8 cellular contexts compared by ENCODE assay signal in the genomic region with DNA sequence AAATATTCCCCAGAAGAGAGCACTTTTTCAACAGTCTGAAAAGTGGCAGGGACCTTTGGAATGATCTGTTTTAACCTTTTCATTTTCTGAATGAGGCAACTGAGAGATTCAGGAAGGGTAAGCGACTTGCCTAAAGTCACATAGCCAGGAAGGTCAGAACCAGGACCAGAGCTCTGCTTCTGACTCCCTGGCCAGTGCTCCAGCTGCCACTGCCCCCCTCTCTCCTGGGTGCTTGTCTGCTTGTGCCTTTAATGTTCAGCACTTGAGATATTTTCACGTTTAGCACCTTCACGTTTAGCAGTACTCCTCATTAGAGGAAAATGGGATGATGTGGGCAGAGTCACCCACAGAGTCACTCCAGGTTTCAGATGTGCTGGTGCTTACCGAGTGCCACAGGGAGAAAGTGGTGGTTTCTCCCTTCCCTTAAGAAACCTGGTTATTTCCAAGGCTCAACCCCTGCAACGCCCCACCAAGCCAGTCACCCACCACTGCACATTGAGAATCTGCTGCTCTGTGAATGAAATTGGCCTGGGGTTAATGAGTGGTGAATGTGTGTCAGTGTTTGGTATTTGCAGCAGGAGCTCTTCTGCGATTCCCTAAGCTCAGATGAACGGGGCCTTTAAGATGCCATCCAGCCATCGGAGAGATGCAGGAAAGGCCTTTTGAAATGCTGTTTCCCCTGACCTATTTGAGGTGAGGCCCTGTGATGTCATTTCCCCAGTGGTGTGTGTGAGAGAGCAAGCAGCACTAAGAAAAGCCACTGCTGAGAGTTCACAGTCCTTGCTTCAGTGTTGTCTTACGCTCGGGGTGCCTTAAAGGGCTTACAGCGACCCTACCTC.
DNase-seq lines count a peak whose midpoint lies in the region; TF ChIP-seq lines count a peak whose summit lies in the region.

No MANE protein-coding gene starts in this region.

- intact Hi-C loops in ascending aorta (cut with DNase I): no loop called here

- H3K9ac ChIP-seq in SK-N-SH: no peak overlapping the region

- peak overlapping the region; percentile 83 for H3K27ac Mint-ChIP-seq in HFFc6

- H3K27ac ChIP-seq in DOHH2 (ENCODE audit: low read depth, low read length) (no peak overlapping the region), SK-N-SH (ENCODE audit: low read depth in 2 of 2, low read length in 1 of 2) (peak overlapping the region in 1 of 2 experiments; percentile 18; a peak in 1 of 4 replicates), ascending aorta (peak overlapping the region; percentile 70 to 82)

- H3K9me3 Mint-ChIP-seq in HFFc6: no peaks in the 10 kb centered on the region

- DNase-seq in HFFc6: no peak
- no peak for DNase-seq in SK-N-SH
- DNase-seq in ascending aorta (ENCODE audit: low spot score in 2 of 2): no peak
- DNase-seq in left kidney (ENCODE audit: low read depth, low spot score): peak; percentile 95
- peak in 2 of 3 donors; percentile 41 to 44 for DNase-seq in stimulated activated CD4-positive, alpha-beta T cell treated with anti-CD3 and anti-CD28 coated beads, TNF-alpha, amount 100 ng/mL, for 48 hours (ENCODE audit: low read depth in 3 of 3)
- no peak for DNase-seq in COLO829 (ENCODE audit: low spot score)
- no peak for DNase-seq in NCI-H1417 treated with DMSO at 0.1 percent for 48 hours (lab: John Stamatoyannopoulos, UW)

- H3K36me3 ChIP-seq in DOHH2 (ENCODE audit: control insufficient read depth, low read length) (no peaks in the 10 kb centered on the region), SK-N-SH (replicated peaks in 1 of 2; ENCODE audit: control insufficient read depth in 1 of 2, insufficient read depth in 2 of 2, low read length in 1 of 2) (peaks cover 0 to 7% of the 10 kb centered on the region in 2 experiments), ascending aorta (no peaks in the 10 kb centered on the region)

- H3K79me2 ChIP-seq in DOHH2 (ENCODE audit: control insufficient read depth, low read length): peaks cover 39% of the 10 kb centered on the region
- H3K79me2 ChIP-seq in SK-N-SH (ENCODE audit: insufficient read depth): peaks cover 98% of the 10 kb centered on the region

- H3F3A ChIP-seq in DOHH2 (ENCODE audit: control insufficient read depth, insufficient read depth) (no peaks in the 10 kb centered on the region), SK-N-SH (replicated peaks; ENCODE audit: insufficient read depth) (peaks cover 2% of the 10 kb centered on the region)

- POLR2A ChIA-PET in SK-N-SH (lab: Yijun Ruan, JAX): no interaction called here

- peaks cover 56% of the 10 kb centered on the region for H3K36me3 Mint-ChIP-seq in HFFc6 (ENCODE audit: low read depth)

- no peak overlapping the region for H2AFZ ChIP-seq in SK-N-SH (ENCODE audit: low read depth)

- CTCF ChIA-PET in SK-N-SH (lab: Yijun Ruan, JAX): interaction anchor here (1.0 kb wide), 1 partner anchor 187 kb away, joined by 3 read pairs; no protein-coding TSS in a partner anchor

- peak overlapping the region; percentile 30; the same call in 1 of the 2 replicates for H3K4me3 Mint-ChIP-seq in HFFc6

- WGBS in SK-N-SH (ENCODE audit: low lambda C conversion rate): 67% methylated on average over 11 of the region's 11 CpGs

- H3K4me1 ChIP-seq in DOHH2 (ENCODE audit: control insufficient read depth, low read length) (peaks cover 34% of the 10 kb centered on the region), SK-N-SH (ENCODE audit: control insufficient read depth in 1 of 2, insufficient read depth in 2 of 2, low read depth in 1 of 2, low read length in 1 of 2) (peaks cover 9 to 38% of the 10 kb centered on the region in 2 experiments; a peak in 3 of 4 replicates), ascending aorta (peaks cover 9 to 60% of the 10 kb centered on the region in 2 donors)

- H3K4me2 ChIP-seq in DOHH2 (ENCODE audit: low read length) (peak overlapping the region; percentile 64), SK-N-SH (peak overlapping the region; percentile 9; the same call in 1 of the 2 replicates)

- H3K4me1 Mint-ChIP-seq in HFFc6 (ENCODE audit: low read depth): peaks cover 97% of the 10 kb centered on the region

- H3K9me3 ChIP-seq in DOHH2 (ENCODE audit: control insufficient read depth, insufficient read depth, low read length) (no peaks in the 10 kb centered on the region), SK-N-SH (no peaks in the 10 kb centered on the region), ascending aorta (no peaks in the 10 kb centered on the region)

- peaks cover 19% of the 10 kb centered on the region for H4K20me1 ChIP-seq in DOHH2 (ENCODE audit: control insufficient read depth, insufficient read depth, low read depth, low read length)
- no peaks in the 10 kb centered on the region for H4K20me1 ChIP-seq in SK-N-SH (ENCODE audit: insufficient read depth)

- H3K27me3 ChIP-seq in DOHH2 (ENCODE audit: control insufficient read depth, low read length) (no peaks in the 10 kb centered on the region), SK-N-SH (ENCODE audit: insufficient read depth) (no peaks in the 10 kb centered on the region), ascending aorta (no peaks in the 10 kb centered on the region)

- TF ChIP-seq RAD21 in SK-N-SH (IDR thresholded peaks at IDR 0.05; ENCODE audit: low read length): no peak

- no peak for TF ChIP-seq EP300 in SK-N-SH (IDR thresholded peaks at IDR 0.05; ENCODE audit: borderline replicate concordance in 1 of 2, low read depth in 1 of 2, low read length in 1 of 2)

- H3K9me2 ChIP-seq in DOHH2 (replicated peaks; ENCODE audit: control insufficient read depth, low read length): no peaks in the 10 kb centered on the region
- no peaks in the 10 kb centered on the region for H3K9me2 ChIP-seq in SK-N-SH

- H3K4me3 ChIP-seq in DOHH2 (ENCODE audit: low read length) (peak overlapping the region; percentile 49), SK-N-SH (ENCODE audit: low read depth in 2 of 2, low read length in 1 of 2) (no peak overlapping the region), ascending aorta (no peak overlapping the region)

- peaks cover 9% of the 10 kb centered on the region for H3K27me3 Mint-ChIP-seq in HFFc6 (ENCODE audit: insufficient read depth)

- TF ChIP-seq CTCF in DOHH2 (IDR thresholded peaks at IDR 0.05; ENCODE audit: low read depth, low read length, poor library complexity, severe bottlenecking) (no peak), HFFc6 (IDR thresholded peaks at IDR 0.05) (no peak), SK-N-SH (IDR thresholded peaks at IDR 0.05) (no peak), ascending aorta (IDR thresholded peaks at IDR 0.05) (no peak)

TF ChIP-seq in SK-N-SH, 30 proteins besides CTCF, POLR2A, EP300 and RAD21:
- TF ChIP-seq, protein P1, sequence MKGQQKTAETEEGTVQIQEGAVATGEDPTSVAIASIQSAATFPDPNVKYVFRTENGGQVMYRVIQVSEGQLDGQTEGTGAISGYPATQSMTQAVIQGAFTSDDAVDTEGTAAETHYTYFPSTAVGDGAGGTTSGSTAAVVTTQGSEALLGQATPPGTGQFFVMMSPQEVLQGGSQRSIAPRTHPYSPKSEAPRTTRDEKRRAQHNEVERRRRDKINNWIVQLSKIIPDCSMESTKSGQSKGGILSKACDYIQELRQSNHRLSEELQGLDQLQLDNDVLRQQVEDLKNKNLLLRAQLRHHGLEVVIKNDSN (IDR thresholded peaks at IDR 0.05; ENCODE audit: borderline replicate concordance, low read depth): no peak
- no peak for TF ChIP-seq TAF1 (IDR thresholded peaks at IDR 0.05; ENCODE audit: borderline replicate concordance, low read depth, low read length)
- TF ChIP-seq RCOR1 (IDR thresholded peaks at IDR 0.05; ENCODE audit: low read length): no peak
- no peak for TF ChIP-seq NFIC (IDR thresholded peaks at IDR 0.05; ENCODE audit: borderline replicate concordance)
- TF ChIP-seq, protein P2, sequence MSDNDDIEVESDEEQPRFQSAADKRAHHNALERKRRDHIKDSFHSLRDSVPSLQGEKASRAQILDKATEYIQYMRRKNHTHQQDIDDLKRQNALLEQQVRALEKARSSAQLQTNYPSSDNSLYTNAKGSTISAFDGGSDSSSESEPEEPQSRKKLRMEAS (IDR thresholded peaks at IDR 0.05; ENCODE audit: low read depth): no peak
- TF ChIP-seq FOXJ3 (CRISPR knock-in tag; IDR thresholded peaks at IDR 0.05): no peak
- TF ChIP-seq, protein P3, sequence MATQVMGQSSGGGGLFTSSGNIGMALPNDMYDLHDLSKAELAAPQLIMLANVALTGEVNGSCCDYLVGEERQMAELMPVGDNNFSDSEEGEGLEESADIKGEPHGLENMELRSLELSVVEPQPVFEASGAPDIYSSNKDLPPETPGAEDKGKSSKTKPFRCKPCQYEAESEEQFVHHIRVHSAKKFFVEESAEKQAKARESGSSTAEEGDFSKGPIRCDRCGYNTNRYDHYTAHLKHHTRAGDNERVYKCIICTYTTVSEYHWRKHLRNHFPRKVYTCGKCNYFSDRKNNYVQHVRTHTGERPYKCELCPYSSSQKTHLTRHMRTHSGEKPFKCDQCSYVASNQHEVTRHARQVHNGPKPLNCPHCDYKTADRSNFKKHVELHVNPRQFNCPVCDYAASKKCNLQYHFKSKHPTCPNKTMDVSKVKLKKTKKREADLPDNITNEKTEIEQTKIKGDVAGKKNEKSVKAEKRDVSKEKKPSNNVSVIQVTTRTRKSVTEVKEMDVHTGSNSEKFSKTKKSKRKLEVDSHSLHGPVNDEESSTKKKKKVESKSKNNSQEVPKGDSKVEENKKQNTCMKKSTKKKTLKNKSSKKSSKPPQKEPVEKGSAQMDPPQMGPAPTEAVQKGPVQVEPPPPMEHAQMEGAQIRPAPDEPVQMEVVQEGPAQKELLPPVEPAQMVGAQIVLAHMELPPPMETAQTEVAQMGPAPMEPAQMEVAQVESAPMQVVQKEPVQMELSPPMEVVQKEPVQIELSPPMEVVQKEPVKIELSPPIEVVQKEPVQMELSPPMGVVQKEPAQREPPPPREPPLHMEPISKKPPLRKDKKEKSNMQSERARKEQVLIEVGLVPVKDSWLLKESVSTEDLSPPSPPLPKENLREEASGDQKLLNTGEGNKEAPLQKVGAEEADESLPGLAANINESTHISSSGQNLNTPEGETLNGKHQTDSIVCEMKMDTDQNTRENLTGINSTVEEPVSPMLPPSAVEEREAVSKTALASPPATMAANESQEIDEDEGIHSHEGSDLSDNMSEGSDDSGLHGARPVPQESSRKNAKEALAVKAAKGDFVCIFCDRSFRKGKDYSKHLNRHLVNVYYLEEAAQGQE (IDR thresholded peaks at IDR 0.05; ENCODE audit: low read depth, low read length): no peak

Comparison
In these comparisons a context has a peak if more than half of its experiments do, and no peak if none do; other contexts are left out.
1. DNase-seq: peak in left kidney (single experiment) and stimulated activated CD4-positive, alpha-beta T cell treated with anti-CD3 and anti-CD28 coated beads, TNF-alpha, amount 100 ng/mL, for 48 hours (2 of 3); none in HFFc6 (single experiment), SK-N-SH (single experiment), ascending aorta (0 of 2), COLO829 (single experiment) and NCI-H1417 treated with DMSO at 0.1 percent for 48 hours (single experiment).